8 cellular contexts compared by ENCODE assay signal in genomic region chr15:49155834-49156627, GRCh38. TPM values are rescaled to one million over a fixed set of nuclear protein-coding genes. Genes with fewer than 3 reads are reported as not detected.
A peak's percentile ranks its signal among the peaks of the same experiment; 100 is the strongest.
DNase-seq lines count a peak whose midpoint lies in the region; ATAC-seq and TF ChIP-seq lines count a peak whose summit lies in the region.

No MANE protein-coding gene starts in this region.

- H3K4me1 ChIP-seq in stomach: peaks cover 8 to 57% (median 39%) of the 10 kb centered on the region in 4 donors

- no peaks in the 10 kb centered on the region for H3K9me3 ChIP-seq in stomach

- H3K4me3 ChIP-seq in astrocyte of the cerebellum (ENCODE audit: low read depth, low read length) (peak overlapping the region; percentile 98), kidney epithelial cell (ENCODE audit: low read depth, low read length) (peak overlapping the region; percentile 93), stomach (peak overlapping the region; percentile 78 to 99 (median 90))

- H3K27me3 ChIP-seq in kidney epithelial cell (ENCODE audit: control insufficient read depth, insufficient read depth, low read length): no peaks in the 10 kb centered on the region
- H3K27me3 ChIP-seq in stomach: no peaks in the 10 kb centered on the region

- DNase-seq in activated T-cell treated with anti-CD3 and anti-CD28 coated beads, Interleukin-2, amount 50 U/mL, for 1 hour: peak; percentile 18
- DNase-seq in activated T-cell treated with anti-CD3 and anti-CD28 coated beads, Interleukin-2, amount 50 U/mL, for 48 hours: no peak
- DNase-seq in KBM-7 (peak; percentile 36), astrocyte of the cerebellum (ENCODE audit: low read depth) (no peak), kidney epithelial cell (ENCODE audit: low read depth) (no peak), stomach (no peak), NCI-H187 treated with DMSO at 0.1 percent for 48 hours (lab: John Stamatoyannopoulos, UW) (no peak)

- no peak for TF ChIP-seq EP300 in stomach (IDR thresholded peaks at IDR 0.05)

- in situ Hi-C loops in KBM-7 (cut with MboI; ENCODE audit: low pct_unique_long_range_greater_than_20kb, low sequenced_read_pairs): no loop called here
- in situ Hi-C loops in astrocyte of the cerebellum (cut with HindIII; ENCODE audit: low sequenced_read_pairs): no loop called here

- no peak for TF ChIP-seq POLR2A in stomach (IDR thresholded peaks at IDR 0.05)

- intact Hi-C loops in stomach (cut with DNase I; ENCODE audit: low total_unique reads): no loop called here

- H3K27ac ChIP-seq in stomach: peak overlapping the region; percentile 53 to 97 (median 89)

- H3K36me3 ChIP-seq in kidney epithelial cell (ENCODE audit: control insufficient read depth, insufficient read depth, low read length) (no peaks in the 10 kb centered on the region), stomach (no peaks in the 10 kb centered on the region)

- no peak for TF ChIP-seq CTCF in astrocyte of the cerebellum (IDR thresholded peaks at IDR 0.05; ENCODE audit: low read depth, low read length, missing control alignments)
- TF ChIP-seq CTCF in kidney epithelial cell (IDR thresholded peaks at IDR 0.05; ENCODE audit: insufficient read depth, low read length, poor library complexity, severe bottlenecking): no peak
- no peak for TF ChIP-seq CTCF in stomach (IDR thresholded peaks at IDR 0.05)

- no peak for ATAC-seq in HG03342 (IDR thresholded peaks at IDR 0.05; ENCODE audit: unreplicated experiment)

- 0 to 1% (median 1%) methylated on average over 19 to 26 of the region's 26 CpGs for WGBS in stomach, 5 donors

RNA-seq across cellular contexts. Expression of gene COPS2, which starts 0.6 kb away (rescaled TPM):
- 35.7 and 46.1 TPM in 2 replicates for total RNA-seq in kidney epithelial cell
- total RNA-seq in stomach: 100 to 1,000 TPM in 2 of 5 donors, 10 to 100 TPM in 2, 1 to 10 TPM in 1; 4.3 to 134 (median 64.8) TPM
- 10 to 100 TPM; 39.1 to 68.1 (median 40.3) TPM for polyA plus RNA-seq in stomach

RNA-seq across cellular contexts. Expression of gene GALK2, which starts 14.0 kb away (rescaled TPM):
- 16.4 and 28.6 TPM in 2 replicates for total RNA-seq in kidney epithelial cell
- total RNA-seq in stomach: 100 to 1,000 TPM in 1 of 5 donors, 10 to 100 TPM in 4; 14.5 to 149 (median 56.6) TPM
- polyA plus RNA-seq in stomach: 10 to 100 TPM in 2 of 3 donors, 1 to 10 TPM in 1; 9.6 to 23.4 (median 16.7) TPM

Comparison
In these comparisons a context has a peak if more than half of its experiments do, and no peak if none do; other contexts are left out.
1. DNase-seq: peak in activated T-cell treated with anti-CD3 and anti-CD28 coated beads, Interleukin-2, amount 50 U/mL, for 1 hour (single experiment) and KBM-7 (single experiment); none in activated T-cell treated with anti-CD3 and anti-CD28 coated beads, Interleukin-2, amount 50 U/mL, for 48 hours (0 of 2), astrocyte of the cerebellum (single experiment), kidney epithelial cell (single experiment), stomach (single experiment) and NCI-H187 treated with DMSO at 0.1 percent for 48 hours (single experiment).
2. Peak in every context shown above with its lines, with median percentiles within 50 percentile points of each other: H3K4me3 ChIP-seq.